9 cellular contexts compared by ENCODE assay signal in the genomic region with DNA sequence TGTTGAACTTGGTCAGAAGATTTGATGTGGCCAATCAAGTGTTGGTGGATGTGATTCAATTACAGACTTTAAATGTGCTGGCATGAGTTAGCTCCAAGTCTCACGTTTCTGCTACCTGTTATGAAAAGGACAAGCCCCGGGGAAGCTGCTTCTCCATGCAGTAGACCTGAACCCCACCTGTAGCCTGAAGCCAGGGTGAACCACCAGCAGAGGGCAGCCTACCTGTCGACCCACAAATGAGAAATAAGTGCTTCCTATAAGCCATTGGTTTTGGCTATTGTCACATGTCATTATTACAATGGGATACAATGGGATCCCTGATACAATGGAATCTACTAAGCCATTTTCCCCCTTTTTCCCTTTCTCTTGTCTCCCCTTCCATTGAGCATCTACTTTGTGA.
DNase-seq lines count a peak whose midpoint lies in the region; ATAC-seq and TF ChIP-seq lines count a peak whose summit lies in the region.
"Had no signal": no experiment of that assay in that cellular context is flagged by ENCODE, and none has a peak within 500 bp of the region (broad histone marks: within the 10 kb centered on the region; RNA-seq: fewer than 3 reads in every experiment).

No MANE protein-coding gene starts in this region.

- CTCF ChIA-PET in activated CD8-positive, alpha-beta memory T cell treated with anti-CD3 and anti-CD28 coated beads, Interleukin-2, amount 10 ng/mL, durations not matched to agents 7 days and 5 days (lab: Charles Lee) = no interaction called here

- peak; percentile 52 for TF ChIP-seq CTCF in foreskin keratinocyte (conservative IDR thresholded peaks at IDR 0.05)
- TF ChIP-seq CTCF in type B pancreatic cell (conservative IDR thresholded peaks at IDR 0.05) = peak; percentile 42

- H3K27ac ChIP-seq in foreskin keratinocyte = no peak overlapping the region

- H3K4me1 ChIP-seq in foreskin keratinocyte = no peaks in the 10 kb centered on the region

- in situ Hi-C loops in SK-MEL-5 (cut with HindIII; ENCODE audit: low pct_unique_long_range_greater_than_20kb, low sequenced_read_pairs) = no loop called here

- ATAC-seq in activated CD8-positive, alpha-beta memory T cell treated with anti-CD3 and anti-CD28 coated beads, Interleukin-2, amount 10 ng/mL, durations not matched to agents 7 days and 5 days = no peak
- no peak for ATAC-seq in foreskin keratinocyte

- H3K4me1 Mint-ChIP-seq in activated CD8-positive, alpha-beta memory T cell treated with anti-CD3 and anti-CD28 coated beads, Interleukin-2, amount 10 ng/mL, durations not matched to agents 7 days and 5 days = no peaks in the 10 kb centered on the region
- H3K4me1 Mint-ChIP-seq in type B pancreatic cell (ENCODE audit: unreplicated experiment) = peaks cover 5% of the 10 kb centered on the region
- H3K4me1 Mint-ChIP-seq: CD4-positive, CD25-positive, alpha-beta regulatory T cell had no signal

- no peaks in the 10 kb centered on the region for H3K27me3 ChIP-seq in foreskin keratinocyte

- peaks cover 6% of the 10 kb centered on the region for H3K27me3 Mint-ChIP-seq in activated CD8-positive, alpha-beta memory T cell treated with anti-CD3 and anti-CD28 coated beads, Interleukin-2, amount 10 ng/mL, durations not matched to agents 7 days and 5 days
- H3K27me3 Mint-ChIP-seq in type B pancreatic cell = peaks cover 41% of the 10 kb centered on the region

- DNase-seq in activated CD8-positive, alpha-beta memory T cell treated with anti-CD3 and anti-CD28 coated beads, Interleukin-2, amount 10 ng/mL, durations not matched to agents 7 days and 5 days = peak; percentile 47
- no peak for DNase-seq in activated CD8-positive, alpha-beta memory T cell treated with anti-CD3 and anti-CD28 coated beads for 24 hours
- DNase-seq in SK-MEL-5 (ENCODE audit: low read depth, low spot score) (peak; percentile 25), foreskin keratinocyte (peak in 1 of 2 donors; percentile 6), type B pancreatic cell (ENCODE audit: extremely low spot score, unreplicated experiment) (no peak), C1 segment of cervical spinal cord (lab: John Stamatoyannopoulos, UW) (no peak), NCI-H1694 (lab: John Stamatoyannopoulos, UW) (no peak), SHP77 (lab: John Stamatoyannopoulos, UW) (no peak)

- no peak overlapping the region for H3K27ac Mint-ChIP-seq in activated CD8-positive, alpha-beta memory T cell treated with anti-CD3 and anti-CD28 coated beads, Interleukin-2, amount 10 ng/mL, durations not matched to agents 7 days and 5 days
- no peak overlapping the region for H3K27ac Mint-ChIP-seq in type B pancreatic cell
- H3K27ac Mint-ChIP-seq: CD4-positive, CD25-positive, alpha-beta regulatory T cell had no signal

- H3K4me3 Mint-ChIP-seq in activated CD8-positive, alpha-beta memory T cell treated with anti-CD3 and anti-CD28 coated beads, Interleukin-2, amount 10 ng/mL, durations not matched to agents 7 days and 5 days = no peak overlapping the region
- no peak overlapping the region for H3K4me3 Mint-ChIP-seq in type B pancreatic cell
- H3K4me3 Mint-ChIP-seq: CD4-positive, CD25-positive, alpha-beta regulatory T cell had no signal

- H3K9me3 Mint-ChIP-seq in activated CD8-positive, alpha-beta memory T cell treated with anti-CD3 and anti-CD28 coated beads, Interleukin-2, amount 10 ng/mL, durations not matched to agents 7 days and 5 days (ENCODE audit: low read depth) = no peaks in the 10 kb centered on the region
- no peaks in the 10 kb centered on the region for H3K9me3 Mint-ChIP-seq in type B pancreatic cell

- no peaks in the 10 kb centered on the region for H3K36me3 Mint-ChIP-seq in activated CD8-positive, alpha-beta memory T cell treated with anti-CD3 and anti-CD28 coated beads, Interleukin-2, amount 10 ng/mL, durations not matched to agents 7 days and 5 days
- H3K36me3 Mint-ChIP-seq in type B pancreatic cell = no peaks in the 10 kb centered on the region
- H3K36me3 Mint-ChIP-seq: CD4-positive, CD25-positive, alpha-beta regulatory T cell had no signal

Comparison
In these comparisons a context has a peak if more than half of its experiments do, and no peak if none do; other contexts are left out.
1. DNase-seq: peak in activated CD8-positive, alpha-beta memory T cell treated with anti-CD3 and anti-CD28 coated beads, Interleukin-2, amount 10 ng/mL, durations not matched to agents 7 days and 5 days (single experiment) and SK-MEL-5 (single experiment); none in activated CD8-positive, alpha-beta memory T cell treated with anti-CD3 and anti-CD28 coated beads for 24 hours (single experiment), type B pancreatic cell (single experiment), C1 segment of cervical spinal cord (0 of 14), NCI-H1694 (single experiment) and SHP77 (0 of 2).